ENCODE assay signal across 7 cellular contexts in the genomic region with DNA sequence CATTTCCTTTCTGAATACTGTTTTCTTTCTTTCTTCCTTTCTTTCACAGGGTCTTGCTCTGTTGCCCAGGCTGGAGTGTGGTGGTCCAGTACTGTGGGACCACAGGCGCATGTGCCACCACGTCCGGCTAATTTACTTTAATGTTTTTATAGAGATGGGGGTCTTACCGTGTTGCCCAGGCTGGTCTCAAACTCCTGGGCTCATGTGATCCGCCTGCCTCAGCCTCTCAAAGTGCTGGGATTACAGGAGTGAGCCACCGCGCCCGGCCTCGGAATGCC. TPM values are rescaled to one million over a fixed set of nuclear protein-coding genes. Genes with fewer than 3 reads are reported as not detected.
A peak's percentile ranks its signal among the peaks of the same experiment; 100 is the strongest.
DNase-seq lines count a peak whose midpoint lies in the region; TF ChIP-seq lines count a peak whose summit lies in the region.
"Not testable (repeated sequence)": the region's sequence is repeated elsewhere in the genome, so short reads cannot be mapped to it uniquely, and the experiment has no call there.

No MANE protein-coding gene starts in this region.

- not testable (repeated sequence) for H3K36me3 Mint-ChIP-seq in neural progenitor cell

- H2BK12ac ChIP-seq in mesenchymal stem cell (ENCODE audit: low read length in 2 of 2), result not testable (repeated sequence)

- not testable (repeated sequence) for H3K4ac ChIP-seq in mesenchymal stem cell (ENCODE audit: low read depth in 1 of 2, low read length in 2 of 2)

- H3K9ac ChIP-seq in GM23248; SK-N-MC (ENCODE audit: insufficient read length); iPS-15b (ENCODE audit: low read depth, low read length); mesenchymal stem cell (ENCODE audit: low read length); neural progenitor cell: not testable (repeated sequence)
- peak overlapping the region; percentile 52 for H3K9ac ChIP-seq in HUES6 (ENCODE audit: low read length)

- not testable (repeated sequence) for H2BK120ac ChIP-seq in mesenchymal stem cell (ENCODE audit: low read depth, low read length)

- H3K27ac Mint-ChIP-seq in neural progenitor cell, result peak overlapping the region; percentile 87

- H2BK5ac ChIP-seq in mesenchymal stem cell (ENCODE audit: low read depth, low read length, poor library complexity, severe bottlenecking), result not testable (repeated sequence)

- H2AFZ ChIP-seq in GM23248 (peak overlapping the region; percentile 39; the same call in 1 of the 2 replicates), neural progenitor cell (replicated peaks) (peak overlapping the region; percentile 48)
- H2AFZ ChIP-seq in mesenchymal stem cell (ENCODE audit: low read depth, low read length), result not testable (repeated sequence)

- in situ Hi-C loops in GM23248 (cut with MboI), result not testable (repeated sequence)

- not testable (repeated sequence) for H3K79me1 ChIP-seq in mesenchymal stem cell (replicated peaks; ENCODE audit: low read length, poor library complexity, severe bottlenecking)

- not testable (repeated sequence) for H3K27me3 ChIP-seq in GM23248 (replicated peaks; ENCODE audit: insufficient read depth); HUES6 (ENCODE audit: control insufficient read depth, insufficient read depth, low read length); iPS-15b (ENCODE audit: control insufficient read depth, insufficient read depth, low read length); mesenchymal stem cell (ENCODE audit: control insufficient read depth in 1 of 2, insufficient read depth in 1 of 2, low read length in 2 of 2); neural progenitor cell

- peak overlapping the region; percentile 79 for H3K4me3 Mint-ChIP-seq in neural progenitor cell

- peaks cover 10% of the 10 kb centered on the region; the same call in 1 of the 2 replicates for H3K4me1 ChIP-seq in GM23248 (ENCODE audit: insufficient read depth)
- peaks cover 20% of the 10 kb centered on the region for H3K4me1 ChIP-seq in HUES6 (ENCODE audit: control insufficient read depth, insufficient read depth, low read length)
- H3K4me1 ChIP-seq in iPS-15b (ENCODE audit: control insufficient read depth, insufficient read depth, low read length); mesenchymal stem cell (ENCODE audit: control insufficient read depth, insufficient read depth, low read depth, low read length): not testable (repeated sequence)
- peaks cover 11% of the 10 kb centered on the region for H3K4me1 ChIP-seq in neural progenitor cell

- TF ChIP-seq CTCF in neural progenitor cell (IDR thresholded peaks at IDR 0.05), result not testable (repeated sequence)

- H3K36me3 ChIP-seq in GM23248 (ENCODE audit: low read depth); HUES6 (ENCODE audit: control insufficient read depth, insufficient read depth, low read length); SK-N-MC (ENCODE audit: insufficient read depth, low read length); iPS-15b (ENCODE audit: control insufficient read depth, insufficient read depth, low read length); mesenchymal stem cell (ENCODE audit: control insufficient read depth in 1 of 2, insufficient read depth in 2 of 2, low read depth in 1 of 2, low read length in 2 of 2); neural progenitor cell: not testable (repeated sequence)

- not testable (repeated sequence) for H3K4me3 ChIP-seq in GM23248; mesenchymal stem cell (ENCODE audit: insufficient read depth in 1 of 2, low read depth in 1 of 2, low read length in 2 of 2)
- H3K4me3 ChIP-seq in HUES6 (ENCODE audit: low read depth, low read length) (peak overlapping the region; percentile 47; the same call in 1 of the 2 replicates), SK-N-MC (peak overlapping the region; percentile 75), iPS-15b (ENCODE audit: low read depth, low read length) (peak overlapping the region; percentile 10), neural progenitor cell (peak overlapping the region; percentile 9)

- H4K91ac ChIP-seq in mesenchymal stem cell (ENCODE audit: low read length), result not testable (repeated sequence)

- WGBS in GM23248 (ENCODE audit: low coverage in 1 of 2, low lambda C conversion rate in 2 of 2, missing lambda C conversion rate in 2 of 2), 2 experiments, result 81 to 83% methylated on average over 9 of the region's 9 CpGs
- WGBS in mesenchymal stem cell, result 81% methylated on average over 9 of the region's 9 CpGs

- DNase-seq in GM23248; SK-N-MC (ENCODE audit: low read depth, low spot score); caudate nucleus (lab: John Stamatoyannopoulos, UW); mesenchymal stem cell; neural progenitor cell (ENCODE audit: low spot score): not testable (repeated sequence)

- H3K4me1 Mint-ChIP-seq in neural progenitor cell, result peaks cover 27% of the 10 kb centered on the region

- H3K18ac ChIP-seq in mesenchymal stem cell (ENCODE audit: low read depth in 1 of 2, low read length in 2 of 2), result not testable (repeated sequence)

- not testable (repeated sequence) for H3K23ac ChIP-seq in mesenchymal stem cell (ENCODE audit: low read length in 2 of 2)

- not testable (repeated sequence) for H3K27ac ChIP-seq in GM23248, neural progenitor cell
- peak overlapping the region; percentile 60; the same call in 1 of the 2 replicates for H3K27ac ChIP-seq in HUES6 (ENCODE audit: low read depth, low read length)
- H3K27ac ChIP-seq in SK-N-MC, result peak overlapping the region; percentile 84
- peak overlapping the region; percentile 88 for H3K27ac ChIP-seq in caudate nucleus (ENCODE audit: low read depth, low read length)
- H3K27ac ChIP-seq in mesenchymal stem cell (ENCODE audit: low read length, poor library complexity, severe bottlenecking), result peak overlapping the region; percentile 13

- H4K8ac ChIP-seq in mesenchymal stem cell (ENCODE audit: low read length), result peak overlapping the region; percentile 23

- H3F3A ChIP-seq in GM23248 (ENCODE audit: insufficient read depth), result not testable (repeated sequence)
- peaks cover 15% of the 10 kb centered on the region for H3F3A ChIP-seq in neural progenitor cell (ENCODE audit: low read depth)

- H2AK5ac ChIP-seq in mesenchymal stem cell (ENCODE audit: low read length, severe bottlenecking), result not testable (repeated sequence)

- not testable (repeated sequence) for H3K9me3 ChIP-seq in GM23248 (ENCODE audit: low read depth); HUES6 (ENCODE audit: control insufficient read depth, insufficient read depth, low read depth, low read length); SK-N-MC (ENCODE audit: low read depth, low read length); iPS-15b (ENCODE audit: control insufficient read depth, insufficient read depth, low read length); mesenchymal stem cell (ENCODE audit: control insufficient read depth, low read length); neural progenitor cell (ENCODE audit: low read depth)

- H3K9me2 ChIP-seq in GM23248 (ENCODE audit: insufficient read depth), result not testable (repeated sequence)

- H3K9me3 Mint-ChIP-seq in neural progenitor cell, result not testable (repeated sequence)

- H3K79me2 ChIP-seq in GM23248 (ENCODE audit: insufficient read depth); neural progenitor cell (ENCODE audit: low read depth): not testable (repeated sequence)

- H3K14ac ChIP-seq in mesenchymal stem cell (ENCODE audit: low read length in 2 of 2), result not testable (repeated sequence)

- not testable (repeated sequence) for H2BK15ac ChIP-seq in mesenchymal stem cell (ENCODE audit: low read depth, poor library complexity, severe bottlenecking)

- H3K4me2 ChIP-seq in GM23248 (ENCODE audit: unreplicated experiment), result peak overlapping the region; percentile 28
- H3K4me2 ChIP-seq in mesenchymal stem cell (ENCODE audit: low read length, poor library complexity, severe bottlenecking), result not testable (repeated sequence)
- peak overlapping the region; percentile 73 for H3K4me2 ChIP-seq in neural progenitor cell

- not testable (repeated sequence) for H4K20me1 ChIP-seq in GM23248 (ENCODE audit: insufficient read depth); neural progenitor cell (ENCODE audit: low read depth)

- not testable (repeated sequence) for H3K27me3 Mint-ChIP-seq in neural progenitor cell (ENCODE audit: insufficient read depth, low read depth)

RNA-seq across cellular contexts. Expression of gene ASXL2, which starts 35.3 kb away (rescaled TPM):
- total RNA-seq in GM23248 (2014; rRNA removed; shearing (Covaris generic)), result 7.0 and 9.5 TPM in 2 replicates
- polyA plus RNA-seq in GM23248 (2016; fragmentation: Nextera tagmentation; extraction: Ambion mirVana), result 4.5 and 4.9 TPM in 2 replicates
- polyA plus RNA-seq in mesenchymal stem cell (2013, experiment 1 of 2), result 12.3 TPM
- polyA plus RNA-seq in mesenchymal stem cell (2013, experiment 2 of 2), result 11.7 TPM
- 8.7 and 9.8 TPM in 2 replicates for total RNA-seq in neural progenitor cell (ENCODE audit: low replicate concordance)
